ENCODE assay signal across 8 cellular contexts in the genomic region with DNA sequence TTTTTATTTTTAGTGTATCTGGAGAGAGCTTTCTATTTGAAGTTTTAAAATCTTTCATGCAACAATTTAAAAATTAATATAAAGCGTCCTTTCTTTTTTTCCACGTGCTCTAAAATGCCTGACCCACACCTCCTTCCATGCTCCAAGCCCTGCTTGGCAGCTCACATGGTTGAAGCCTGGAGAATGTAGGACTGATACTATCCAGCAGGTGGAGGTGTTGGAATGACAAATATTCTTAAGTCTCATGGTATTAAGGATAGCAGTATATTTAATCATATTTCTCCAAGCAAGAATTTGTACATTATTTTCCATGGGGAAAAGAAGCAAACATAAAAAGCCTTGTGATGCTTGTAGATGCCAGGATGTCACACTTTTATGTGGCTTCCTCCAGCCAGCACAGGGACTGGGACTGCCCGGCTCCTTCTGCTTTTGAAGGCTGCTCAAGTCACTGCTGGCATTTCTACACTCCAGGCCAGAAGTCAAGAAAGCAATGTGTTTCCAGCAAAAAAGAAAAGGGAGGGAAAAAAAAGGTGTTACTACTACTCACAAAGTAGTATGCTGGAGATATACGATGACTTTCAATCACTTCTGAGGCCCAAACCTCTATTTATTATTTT. TPM values are rescaled to one million over a fixed set of nuclear protein-coding genes. Genes with fewer than 3 reads are reported as not detected.
DNase-seq lines count a peak whose midpoint lies in the region; ATAC-seq, FAIRE-seq and TF ChIP-seq lines count a peak whose summit lies in the region.

No MANE protein-coding gene starts in this region.

- ATAC-seq in GM18502 (IDR thresholded peaks at IDR 0.05; ENCODE audit: poor library complexity, unreplicated experiment) (peak; percentile 74), heart right ventricle (peak in 7 of 8 donors; percentile 68 to 80 (median 77)), HG02678 (IDR thresholded peaks at IDR 0.05; ENCODE audit: unreplicated experiment) (no peak)

- peaks cover 83% of the 10 kb centered on the region for H3K36me3 Mint-ChIP-seq in activated T-helper 2 cell treated with anti-CD3 and anti-CD28 coated beads, Interferon-gamma antibody, Interleukin-2, Interleukin-4, amounts not matched to agents 10 μg/mL and 5 μg/mL and 100 μg/mL, durations not matched to agents 14 hours and 24 hours and 36 hours (ENCODE audit: low read depth)

- FAIRE-seq in small intestine (lab: Jason Lieb, UNC): no peak

- H3K27ac Mint-ChIP-seq in activated T-helper 2 cell treated with anti-CD3 and anti-CD28 coated beads, Interferon-gamma antibody, Interleukin-2, Interleukin-4, amounts not matched to agents 10 μg/mL and 5 μg/mL and 100 μg/mL, durations not matched to agents 14 hours and 24 hours and 36 hours: no peak overlapping the region

- peak; percentile 57 for TF ChIP-seq CTCF in AG09309 (IDR thresholded peaks at IDR 0.05; ENCODE audit: control insufficient read depth, insufficient read depth, low read depth, low read length, missing control alignments)
- TF ChIP-seq CTCF in WERI-Rb-1 (IDR thresholded peaks at IDR 0.05; ENCODE audit: low read depth, low read length): peak; percentile 21; the same call in 1 of the 2 replicates
- TF ChIP-seq CTCF in heart right ventricle (IDR thresholded peaks at IDR 0.05): peak in 8 of 9 donors; percentile 33 to 73 (median 62)

- no peaks in the 10 kb centered on the region for H3K27me3 Mint-ChIP-seq in activated T-helper 2 cell treated with anti-CD3 and anti-CD28 coated beads, Interferon-gamma antibody, Interleukin-2, Interleukin-4, amounts not matched to agents 10 μg/mL and 5 μg/mL and 100 μg/mL, durations not matched to agents 14 hours and 24 hours and 36 hours (ENCODE audit: low read depth)

- intact Hi-C loops in heart right ventricle (cut with DNase I): loop anchor here (2.0 to 10.0 kb wide), 8 partner anchors 51 to 225 kb away; a partner anchor contains a TSS
- intact Hi-C loops in activated T-helper 2 cell treated with anti-CD3 and anti-CD28 coated beads, Interferon-gamma antibody, Interleukin-2, Interleukin-4, amounts not matched to agents 10 μg/mL and 5 μg/mL and 100 μg/mL, durations not matched to agents 14 hours and 24 hours and 36 hours (cut with micrococcal nuclease): loop anchor here (5.0 kb wide), 1 partner anchor 222 kb away; no protein-coding TSS in a partner anchor

- no peak overlapping the region for H3K4me3 Mint-ChIP-seq in activated T-helper 2 cell treated with anti-CD3 and anti-CD28 coated beads, Interferon-gamma antibody, Interleukin-2, Interleukin-4, amounts not matched to agents 10 μg/mL and 5 μg/mL and 100 μg/mL, durations not matched to agents 14 hours and 24 hours and 36 hours (ENCODE audit: low read depth)

- no peaks in the 10 kb centered on the region for H3K9me3 ChIP-seq in MG63
- H3K9me3 ChIP-seq in WERI-Rb-1 (ENCODE audit: severe bottlenecking): no peaks in the 10 kb centered on the region
- H3K9me3 ChIP-seq in heart right ventricle: no peaks in the 10 kb centered on the region
- no peaks in the 10 kb centered on the region for H3K9me3 ChIP-seq in small intestine (ENCODE audit: control insufficient read depth, low read depth)

- no peaks in the 10 kb centered on the region for H3K9me3 Mint-ChIP-seq in activated T-helper 2 cell treated with anti-CD3 and anti-CD28 coated beads, Interferon-gamma antibody, Interleukin-2, Interleukin-4, amounts not matched to agents 10 μg/mL and 5 μg/mL and 100 μg/mL, durations not matched to agents 14 hours and 24 hours and 36 hours

- DNase-seq in AG09309 (ENCODE audit: low read depth) (no peak), MG63 (peak; percentile 3), WERI-Rb-1 (peak; percentile 32), heart right ventricle (peak in 1 of 2 donors; percentile 29), small intestine (peak; percentile 76)
- no peak for DNase-seq in activated T-helper 2 cell treated with anti-CD3 and anti-CD28 coated beads, Interferon-gamma antibody, Interleukin-2, Interleukin-4, amounts not matched to agents 10 μg/mL and 5 μg/mL and 100 μg/mL, durations not matched to agents 14 hours and 24 hours and 36 hours (ENCODE audit: low spot score)

- H3K27ac ChIP-seq in WERI-Rb-1: no peak overlapping the region
- no peak overlapping the region for H3K27ac ChIP-seq in heart right ventricle
- H3K27ac ChIP-seq in small intestine (ENCODE audit: low read depth in 1 of 2, low read length in 1 of 2): no peak overlapping the region

- H3K27me3 ChIP-seq in MG63: no peaks in the 10 kb centered on the region
- H3K27me3 ChIP-seq in WERI-Rb-1 (ENCODE audit: insufficient read depth, low read depth, severe bottlenecking): no peaks in the 10 kb centered on the region
- no peaks in the 10 kb centered on the region for H3K27me3 ChIP-seq in heart right ventricle
- no peaks in the 10 kb centered on the region for H3K27me3 ChIP-seq in small intestine (ENCODE audit: control insufficient read depth in 2 of 2, insufficient read depth in 2 of 2, low read length in 2 of 2)

- 66 to 80% methylated on average over 4 of the region's 4 CpGs for WGBS in heart right ventricle, 2 donors
- WGBS in small intestine, 3 donors: 76 to 82% (median 81%) methylated on average over 4 of the region's 4 CpGs

- H3K36me3 ChIP-seq in MG63 (peaks cover 84% of the 10 kb centered on the region), WERI-Rb-1 (peaks cover 75% of the 10 kb centered on the region), heart right ventricle (peaks cover 0 to 100% (median 60%) of the 10 kb centered on the region in 9 donors), small intestine (ENCODE audit: control insufficient read depth in 2 of 2, insufficient read depth in 2 of 2, low read length in 2 of 2) (peaks cover 8 to 19% of the 10 kb centered on the region in 2 donors)

- no peak overlapping the region for H3K4me3 ChIP-seq in AG09309 (ENCODE audit: control insufficient read depth, low read depth, low read length)
- no peak overlapping the region for H3K4me3 ChIP-seq in MG63
- H3K4me3 ChIP-seq in WERI-Rb-1 (ENCODE audit: low read depth, low read length): no peak overlapping the region
- no peak overlapping the region for H3K4me3 ChIP-seq in heart right ventricle
- no peak overlapping the region for H3K4me3 ChIP-seq in small intestine (ENCODE audit: low read depth in 1 of 2, low read length in 2 of 2)

- peaks cover 5% of the 10 kb centered on the region for H3K4me1 Mint-ChIP-seq in activated T-helper 2 cell treated with anti-CD3 and anti-CD28 coated beads, Interferon-gamma antibody, Interleukin-2, Interleukin-4, amounts not matched to agents 10 μg/mL and 5 μg/mL and 100 μg/mL, durations not matched to agents 14 hours and 24 hours and 36 hours (ENCODE audit: low read depth)

- H3K4me1 ChIP-seq in heart right ventricle: no peaks in the 10 kb centered on the region
- H3K4me1 ChIP-seq in small intestine (ENCODE audit: control insufficient read depth in 2 of 2, insufficient read depth in 1 of 2, low read depth in 1 of 2, low read length in 1 of 2): no peaks in the 10 kb centered on the region

RNA-seq across cellular contexts. Expression of a gene that starts 49.7 kb away (rescaled TPM):
- 120 and 182 TPM in 2 replicates for total RNA-seq in MG63 (2014; rRNA removed; shearing (Covaris generic); ENCODE audit: low replicate concordance)
- total RNA-seq in heart right ventricle: 100 to 1,000 TPM; 231 to 470 (median 351) TPM
- polyA plus RNA-seq in heart right ventricle: 100 to 1,000 TPM; 147 to 177 TPM
- polyA plus RNA-seq in small intestine: 10 to 100 TPM; 21.9 to 60.6 (median 30.5) TPM
- 82.9 and 90.2 TPM in 2 replicates for total RNA-seq in activated T-helper 2 cell treated with anti-CD3 and anti-CD28 coated beads, Interferon-gamma antibody, Interleukin-2, Interleukin-4, amounts not matched to agents 10 μg/mL and 5 μg/mL and 100 μg/mL, durations not matched to agents 14 hours and 24 hours and 36 hours

RNA-seq across cellular contexts. Expression of a gene that starts 50.2 kb away (rescaled TPM):
- total RNA-seq in MG63 (2014; rRNA removed; shearing (Covaris generic); ENCODE audit: low replicate concordance): 18.5 and 21.0 TPM in 2 replicates
- 10 to 100 TPM; 21.1 to 46.7 (median 35.8) TPM for total RNA-seq in heart right ventricle
- 10 to 100 TPM; 10.7 to 13.3 TPM for polyA plus RNA-seq in heart right ventricle
- 10 to 100 TPM; 13.9 to 14.3 (median 14.1) TPM for polyA plus RNA-seq in small intestine
- total RNA-seq in activated T-helper 2 cell treated with anti-CD3 and anti-CD28 coated beads, Interferon-gamma antibody, Interleukin-2, Interleukin-4, amounts not matched to agents 10 μg/mL and 5 μg/mL and 100 μg/mL, durations not matched to agents 14 hours and 24 hours and 36 hours: 8.7 TPM in 2 replicates

RNA-seq across cellular contexts. Expression of a gene that starts 57.8 kb away (rescaled TPM):
- 1.2 and 5.0 TPM in 2 replicates for total RNA-seq in MG63 (2014; rRNA removed; shearing (Covaris generic); ENCODE audit: low replicate concordance)
- total RNA-seq in heart right ventricle: 10 to 100 TPM in 5 of 10 donors, 1 to 10 TPM in 5; 6.8 to 26.3 (median 10.0) TPM
- 10 to 100 TPM; 26.4 to 40.1 TPM for polyA plus RNA-seq in heart right ventricle
- polyA plus RNA-seq in small intestine: 10 to 100 TPM; 56.2 to 67.2 (median 60.6) TPM
- 1.3 and 2.0 TPM in 2 replicates for total RNA-seq in activated T-helper 2 cell treated with anti-CD3 and anti-CD28 coated beads, Interferon-gamma antibody, Interleukin-2, Interleukin-4, amounts not matched to agents 10 μg/mL and 5 μg/mL and 100 μg/mL, durations not matched to agents 14 hours and 24 hours and 36 hours

Comparison
In these comparisons a context has a peak if more than half of its experiments do, and no peak if none do; other contexts are left out.
1. DNase-seq: peak in MG63 (single experiment), WERI-Rb-1 (single experiment) and small intestine (single experiment); none in AG09309 (single experiment) and activated T-helper 2 cell treated with anti-CD3 and anti-CD28 coated beads, Interferon-gamma antibody, Interleukin-2, Interleukin-4, amounts not matched to agents 10 μg/mL and 5 μg/mL and 100 μg/mL, durations not matched to agents 14 hours and 24 hours and 36 hours (single experiment).
2. Peak in every context shown above with its lines, with median percentiles within 50 percentile points of each other: CTCF ChIP-seq.